ENCODE assay signal across 11 cellular contexts in genomic region chr5:83509535-83509934, GRCh38. TPM values are rescaled to one million over a fixed set of nuclear protein-coding genes. Genes with fewer than 3 reads are reported as not detected.
DNase-seq lines count a peak whose midpoint lies in the region; ATAC-seq and TF ChIP-seq lines count a peak whose summit lies in the region.
"Had no signal": no experiment of that assay in that cellular context is flagged by ENCODE, and none has a peak within 500 bp of the region (broad histone marks: within the 10 kb centered on the region; RNA-seq: fewer than 3 reads in every experiment).

No MANE protein-coding gene starts in this region.

- H4K20me1 ChIP-seq in mammary epithelial cell (ENCODE audit: insufficient read depth, low read length), result no peaks in the 10 kb centered on the region

- DNase-seq in AG04450 (ENCODE audit: low read depth, low spot score) (no peak), NCI-H1436 (lab: John Stamatoyannopoulos, UW) (peak; percentile 30), mammary epithelial cell (peak; percentile 83), left kidney (ENCODE audit: low read depth, low spot score) (peak; percentile 63), NCI-H187 (lab: John Stamatoyannopoulos, UW) (no peak), GM19240 (ENCODE audit: insufficient read length, low spot score) (no peak)
- DNase-seq: NCI-H2171 had no signal

- in situ Hi-C loops in mammary epithelial cell (cut with MboI; ENCODE audit: low sequenced_read_pairs in 2 of 2), result no loop called here

- peak overlapping the region; percentile 22 for H3K27ac ChIP-seq in AG04450 (ENCODE audit: low read depth, low read length)
- H3K27ac ChIP-seq in mammary epithelial cell (ENCODE audit: insufficient read depth, low read depth, low read length), result no peak overlapping the region
- H3K27ac ChIP-seq: adrenal gland, VCaP had no signal

- peak overlapping the region; percentile 47 for H2AFZ ChIP-seq in mammary epithelial cell (ENCODE audit: low read depth, low read length)

- no peaks in the 10 kb centered on the region for H3K79me2 ChIP-seq in mammary epithelial cell (ENCODE audit: insufficient read depth, low read length)

- dilution Hi-C loops in mammary epithelial cell (cut with HindIII; ENCODE audit: low sequenced_read_pairs), result no loop called here

- CTCF ChIA-PET in AG04450 (lab: Charles Lee), result interaction anchor here (0.6 to 1.2 kb wide), 3 partner anchors 14 to 1159 kb away, joined by 3 read pairs; no protein-coding TSS in a partner anchor
- CTCF ChIA-PET in mammary epithelial cell (lab: Charles Lee; ENCODE audit: low non-redundant PET), result no interaction called here

- 19% methylated on average over 4 of the region's 4 CpGs for WGBS in mammary epithelial cell (ENCODE audit: low coverage, missing lambda C conversion rate)

- no peaks in the 10 kb centered on the region for H3K36me3 ChIP-seq in mammary epithelial cell (ENCODE audit: insufficient read depth, low read length)
- H3K36me3 ChIP-seq: adrenal gland had no signal

- ATAC-seq in esophagus mucosa (no peak), HG03457 (IDR thresholded peaks at IDR 0.05; ENCODE audit: unreplicated experiment) (no peak)

- peaks cover 6% of the 10 kb centered on the region for H3K9me3 ChIP-seq in AG04450 (ENCODE audit: control insufficient read depth, insufficient read depth, low read length)
- peaks cover 5% of the 10 kb centered on the region for H3K9me3 ChIP-seq in mammary epithelial cell (replicated peaks; ENCODE audit: insufficient read depth, low read length)
- H3K9me3 ChIP-seq: adrenal gland had no signal

- no peak overlapping the region for H3K9ac ChIP-seq in mammary epithelial cell (ENCODE audit: insufficient read depth, low read length)

- H3K27me3 ChIP-seq in AG04450 (ENCODE audit: control insufficient read depth, insufficient read depth, low read length), result no peaks in the 10 kb centered on the region
- H3K27me3 ChIP-seq in mammary epithelial cell (ENCODE audit: insufficient read depth, low read length), result no peaks in the 10 kb centered on the region
- H3K27me3 ChIP-seq: adrenal gland had no signal

- H3K4me1 ChIP-seq in mammary epithelial cell (ENCODE audit: insufficient read depth, low read length), result peaks cover 10% of the 10 kb centered on the region

- POLR2A ChIA-PET in AG04450 (lab: Yijun Ruan, JAX), result no interaction called here

- intact Hi-C loops in mammary epithelial cell (cut with micrococcal nuclease), result no loop called here

- BruUV-seq in mammary epithelial cell (replicated peaks; lab: Mats Ljungman, UMichigan), result no TSS peak

- TF ChIP-seq CTCF in AG04450 (IDR thresholded peaks at IDR 0.05; ENCODE audit: low read depth, low read length) (no peak), mammary epithelial cell (conservative IDR thresholded peaks at IDR 0.05 in 1 of 2, IDR thresholded peaks at IDR 0.05 in 1 of 2; ENCODE audit: extremely low read depth in 1 of 2, insufficient read depth in 1 of 2, low read depth in 1 of 2, low read length in 2 of 2) (no peak)

- H3K4me2 ChIP-seq in mammary epithelial cell (ENCODE audit: insufficient read depth, low read depth, low read length), result peak overlapping the region; percentile 31

- H3K4me3 ChIP-seq in AG04450 (ENCODE audit: low read depth, low read length), result no peak overlapping the region
- H3K4me3 ChIP-seq in mammary epithelial cell (replicated peaks in 1 of 3; ENCODE audit: insufficient read depth in 1 of 3, low read depth in 2 of 3, low read length in 3 of 3), result no peak overlapping the region
- H3K4me3 ChIP-seq: adrenal gland had no signal

RNA-seq across cellular contexts. Expression of gene VCAN, which starts 38.0 kb away (rescaled TPM):
- 148 and 171 TPM in 2 replicates for polyA plus RNA-seq in AG04450 (2011; rRNA removed)
- polyA minus RNA-seq in AG04450 (2011; rRNA and poly(A)+ RNA removed), result 403 and 406 TPM in 2 replicates
- 100 to 1,000 TPM in 1 of 2 donors, 10 to 100 TPM in 1; 82.9 to 234 TPM for total RNA-seq in mammary epithelial cell
- 28.7 TPM for polyA plus RNA-seq in mammary epithelial cell
- polyA minus RNA-seq in mammary epithelial cell, result 73.9 TPM
- 3.1 TPM for total RNA-seq in esophagus mucosa

Comparison
In these comparisons a context has a peak if more than half of its experiments do, and no peak if none do; other contexts are left out.
1. DNase-seq: peak in NCI-H1436 (single experiment), mammary epithelial cell (single experiment) and left kidney (single experiment); none in AG04450 (single experiment), NCI-H187 (0 of 2) and GM19240 (single experiment).
2. RNA of gene VCAN, which starts 38.0 kb away (total RNA-seq): 82.9 to 234 TPM in mammary epithelial cell; 3.1 TPM in esophagus mucosa (single experiment); every median in the first group is over 10 times any median in the second.